10 cellular contexts compared by ENCODE assay signal in the genomic region with DNA sequence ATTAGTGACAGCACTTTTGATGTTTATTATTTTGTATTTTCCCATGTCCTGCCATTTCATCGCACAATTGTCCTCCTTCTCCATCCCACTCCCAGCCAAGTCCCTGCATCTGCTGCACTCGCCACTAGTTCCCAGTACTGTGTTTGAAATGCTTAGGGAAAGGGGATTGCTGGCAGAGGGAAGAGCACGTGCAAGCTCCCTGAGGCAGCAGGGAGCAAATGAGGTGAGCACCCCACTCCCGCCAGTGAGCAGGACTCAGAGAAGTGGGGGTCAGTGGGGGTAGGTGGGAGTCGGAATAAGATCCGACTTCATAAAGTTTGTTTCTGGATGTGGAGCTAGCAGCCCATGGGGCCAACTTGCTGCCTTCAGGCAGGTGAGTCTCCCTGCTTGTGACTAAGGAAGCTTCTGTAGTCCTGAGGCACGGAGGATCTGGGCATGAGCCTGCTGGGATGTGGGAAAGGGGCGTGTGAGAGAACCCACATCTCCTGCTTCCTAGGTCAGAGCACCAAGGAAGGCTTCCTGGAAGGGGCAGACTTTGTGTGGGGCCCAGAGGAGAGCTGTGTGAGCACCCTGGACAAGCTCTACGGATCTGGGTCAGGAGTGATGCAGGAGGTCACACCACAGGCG.
DNase-seq lines count a peak whose midpoint lies in the region; ATAC-seq and TF ChIP-seq lines count a peak whose summit lies in the region.
"Had no signal": no experiment of that assay in that cellular context is flagged by ENCODE, and none has a peak within 500 bp of the region (broad histone marks: within the 10 kb centered on the region; RNA-seq: fewer than 3 reads in every experiment).

No MANE protein-coding gene starts in this region.

- H3K27me3 ChIP-seq in gastrocnemius medialis, result no peaks in the 10 kb centered on the region
- no peaks in the 10 kb centered on the region for H3K27me3 ChIP-seq in uterus
- H3K27me3 ChIP-seq: dorsolateral prefrontal cortex, right atrium auricular region had no signal

- TF ChIP-seq POLR2A in gastrocnemius medialis (IDR thresholded peaks at IDR 0.05) (no peak), uterus (IDR thresholded peaks at IDR 0.05) (no peak)

- H2AFZ ChIP-seq in OCI-LY7 (ENCODE audit: low read length), result no peak overlapping the region

- H3K27ac ChIP-seq in OCI-LY7 (ENCODE audit: low read depth, low read length, poor library complexity, severe bottlenecking) (no peak overlapping the region), gastrocnemius medialis (peak overlapping the region; percentile 91 to 96 (median 94)), uterus (no peak overlapping the region)
- H3K27ac ChIP-seq: dorsolateral prefrontal cortex, right atrium auricular region had no signal

- H3K9me2 ChIP-seq in OCI-LY7 (ENCODE audit: insufficient read depth, low read length), result no peaks in the 10 kb centered on the region

- intact Hi-C loops in OCI-LY7 (cut with micrococcal nuclease; ENCODE audit: unreplicated experiment), result no loop called here
- intact Hi-C loops in gastrocnemius medialis (cut with DNase I; ENCODE audit: low total_unique reads), result loop anchor here (5.0 kb wide), 1 partner anchor 740 kb away; no protein-coding TSS in a partner anchor
- intact Hi-C loops in uterus (cut with DNase I; ENCODE audit: low total_unique reads), result no loop called here

- POLR2A ChIA-PET in OCI-LY7 (lab: Charles Lee), result interaction anchor here (0.5 kb wide), 1 partner anchor 489 kb away, joined by 3 read pairs; no protein-coding TSS in a partner anchor

- DNase-seq in Daoy (ENCODE audit: low read depth), result peak; percentile 43
- DNase-seq in OCI-LY7 (ENCODE audit: low spot score), result no peak
- DNase-seq in epithelial cell of esophagus (ENCODE audit: low read depth), result peak; percentile 59
- no peak for DNase-seq in gastrocnemius medialis
- DNase-seq in OCI-M1 (lab: John Stamatoyannopoulos, UW), result no peak
- DNase-seq in uterus, result no peak
- DNase-seq: dorsolateral prefrontal cortex, immature natural killer cell had no signal

- H3K36me3 ChIP-seq in OCI-LY7 (ENCODE audit: insufficient read depth, low read length) (no peaks in the 10 kb centered on the region), gastrocnemius medialis (no peaks in the 10 kb centered on the region), uterus (no peaks in the 10 kb centered on the region)
- H3K36me3 ChIP-seq: right atrium auricular region had no signal

- H3K9me3 ChIP-seq in OCI-LY7 (ENCODE audit: low read length), result no peaks in the 10 kb centered on the region
- H3K9me3 ChIP-seq in gastrocnemius medialis, result no peaks in the 10 kb centered on the region
- no peaks in the 10 kb centered on the region for H3K9me3 ChIP-seq in uterus
- H3K9me3 ChIP-seq: right atrium auricular region had no signal

- TF ChIP-seq CTCF in OCI-LY7 (conservative IDR thresholded peaks at IDR 0.05; ENCODE audit: low read length) (no peak), epithelial cell of esophagus (IDR thresholded peaks at IDR 0.05; ENCODE audit: insufficient read depth, low read depth, low read length, missing control alignments) (no peak), gastrocnemius medialis (IDR thresholded peaks at IDR 0.05 in 4 of 5, conservative IDR thresholded peaks at IDR 0.05 in 1 of 5) (no peak), uterus (IDR thresholded peaks at IDR 0.05) (no peak)

- in situ Hi-C loops in gastrocnemius medialis (cut with MboI; ENCODE audit: low sequenced_read_pairs in 4 of 4), result loop anchor here in 1 of 4 donors (25.0 kb wide), 1 partner anchor 110 kb away; the partner anchor contains the start of gene TLE3

- no peaks in the 10 kb centered on the region for H4K20me1 ChIP-seq in OCI-LY7 (ENCODE audit: insufficient read depth, low read length)

- H3K4me1 ChIP-seq in OCI-LY7 (ENCODE audit: insufficient read depth, low read length, poor library complexity, severe bottlenecking), result peaks cover 14% of the 10 kb centered on the region
- peaks cover 38 to 39% of the 10 kb centered on the region in 2 donors for H3K4me1 ChIP-seq in gastrocnemius medialis
- H3K4me1 ChIP-seq in uterus, result peaks cover 7 to 14% of the 10 kb centered on the region in 2 donors

- CTCF ChIA-PET in OCI-LY7 (lab: Charles Lee; ENCODE audit: unreplicated experiment), result no interaction called here

- BruUV-seq in OCI-LY7 (replicated peaks; lab: Mats Ljungman, UMichigan), result no TSS peak

- no peak overlapping the region for H3K4me3 ChIP-seq in OCI-LY7 (ENCODE audit: low read depth, low read length, poor library complexity, severe bottlenecking)
- H3K4me3 ChIP-seq in epithelial cell of esophagus (ENCODE audit: low read length), result no peak overlapping the region
- H3K4me3 ChIP-seq in gastrocnemius medialis, result no peak overlapping the region
- H3K4me3 ChIP-seq in uterus, result no peak overlapping the region
- H3K4me3 ChIP-seq: dorsolateral prefrontal cortex, right atrium auricular region had no signal

- no peaks in the 10 kb centered on the region for H3K79me2 ChIP-seq in OCI-LY7 (ENCODE audit: insufficient read depth, low read depth, low read length)

- 0 out of 2 replicates have a peak overlapping the region, but pooled peaks have one; percentile 8 for H3K4me2 ChIP-seq in OCI-LY7 (ENCODE audit: low read length)

- ATAC-seq in gastrocnemius medialis (no peak), HG03469 (IDR thresholded peaks at IDR 0.05; ENCODE audit: unreplicated experiment) (no peak)

Comparison
In these comparisons a context has a peak if more than half of its experiments do, and no peak if none do; other contexts are left out.
1. DNase-seq: peak in Daoy (single experiment) and epithelial cell of esophagus (single experiment); none in OCI-LY7 (single experiment), gastrocnemius medialis (0 of 2), OCI-M1 (single experiment) and uterus (0 of 2).
2. H3K27ac ChIP-seq: peak in gastrocnemius medialis (4 of 4); none in OCI-LY7 (single experiment) and uterus (0 of 2).